Comparison of ENCODE assay signal across 8 cellular contexts in the genomic region with DNA sequence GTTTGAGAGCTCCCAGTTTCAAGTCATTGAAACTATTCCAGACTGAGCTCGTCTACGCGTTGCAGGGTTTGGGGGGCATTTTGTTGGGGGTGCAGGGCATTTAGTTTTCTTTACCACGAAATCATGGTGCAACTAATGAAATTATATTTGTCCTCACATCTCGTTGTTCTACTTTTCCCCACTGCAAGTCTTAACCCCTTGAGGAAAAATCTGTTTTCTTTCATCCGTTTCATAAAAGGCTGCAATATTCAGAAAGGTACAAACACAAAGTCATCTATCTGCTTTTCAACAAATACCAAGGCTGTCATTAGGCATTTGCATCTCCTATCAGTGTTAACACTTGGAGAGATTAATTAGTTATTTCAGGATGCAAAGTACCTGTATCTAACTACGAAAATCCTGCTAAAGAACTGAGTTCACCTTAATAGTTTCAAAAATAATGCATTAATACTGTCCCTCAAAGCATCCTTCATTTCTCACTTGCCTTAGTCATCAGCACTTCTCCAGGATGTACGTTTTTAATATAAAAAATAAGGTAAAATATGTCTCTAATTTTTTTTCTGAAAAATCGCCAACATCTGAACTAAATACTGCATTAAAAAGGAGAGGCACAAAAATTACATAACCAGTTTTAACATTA. TPM values are rescaled to one million over a fixed set of nuclear protein-coding genes. Genes with fewer than 3 reads are reported as not detected.
DNase-seq lines count a peak whose midpoint lies in the region; ATAC-seq and TF ChIP-seq lines count a peak whose summit lies in the region.

No MANE protein-coding gene starts in this region.

- H3K4me3 Mint-ChIP-seq in T-helper 1 cell treated with Interleukin-12 subunit alpha and Interleukin-12 subunit beta and Interleukin-4 antibody, amounts not matched to agents 30 μg/mL and 1 μg/mL, for 36 hours: peak overlapping the region; percentile 99
- H3K4me3 Mint-ChIP-seq in activated T-helper 1 cell treated with anti-CD3 and anti-CD28 coated beads, Interleukin-12 subunit alpha, Interleukin-12 subunit beta, Interleukin-2, Interleukin-4 antibody, amounts not matched to agents 30 ng/mL and 10 ng/mL and 1 ng/mL, durations not matched to agents 14 hours and 24 hours and 36 hours: peak overlapping the region; percentile 98

- ATAC-seq in GM18909 (IDR thresholded peaks at IDR 0.05; ENCODE audit: poor library complexity, unreplicated experiment): no peak

- H3K27ac Mint-ChIP-seq in T-helper 1 cell treated with Interleukin-12 subunit alpha and Interleukin-12 subunit beta and Interleukin-4 antibody, amounts not matched to agents 30 μg/mL and 1 μg/mL, for 36 hours: peak overlapping the region; percentile 100
- peak overlapping the region; percentile 100 for H3K27ac Mint-ChIP-seq in activated T-helper 1 cell treated with anti-CD3 and anti-CD28 coated beads, Interleukin-12 subunit alpha, Interleukin-12 subunit beta, Interleukin-2, Interleukin-4 antibody, amounts not matched to agents 30 ng/mL and 10 ng/mL and 1 ng/mL, durations not matched to agents 14 hours and 24 hours and 36 hours

- no peak for TF ChIP-seq CTCF in GM20000 (IDR thresholded peaks at IDR 0.05; ENCODE audit: extremely low read depth, missing control alignments)

- H3K27me3 Mint-ChIP-seq in T-helper 1 cell treated with Interleukin-12 subunit alpha and Interleukin-12 subunit beta and Interleukin-4 antibody, amounts not matched to agents 30 μg/mL and 1 μg/mL, for 36 hours (ENCODE audit: low read depth): no peaks in the 10 kb centered on the region
- peaks cover 2% of the 10 kb centered on the region for H3K27me3 Mint-ChIP-seq in activated T-helper 1 cell treated with anti-CD3 and anti-CD28 coated beads, Interleukin-12 subunit alpha, Interleukin-12 subunit beta, Interleukin-2, Interleukin-4 antibody, amounts not matched to agents 30 ng/mL and 10 ng/mL and 1 ng/mL, durations not matched to agents 14 hours and 24 hours and 36 hours (ENCODE audit: insufficient read depth)

- DNase-seq in T-helper 1 cell: no peak
- no peak for DNase-seq in activated T-helper 1 cell treated with anti-CD3 and anti-CD28 coated beads, Interleukin-12 subunit alpha, Interleukin-12 subunit beta, Interleukin-2, Interleukin-4 antibody, amounts not matched to agents 30 ng/mL and 10 ng/mL and 1 ng/mL, durations not matched to agents 14 hours and 24 hours and 36 hours (ENCODE audit: low spot score)
- DNase-seq in substantia nigra (lab: John Stamatoyannopoulos, UW): no peak
- no peak for DNase-seq in GM20000 (ENCODE audit: low spot score)
- no peak for DNase-seq in stimulated activated CD4-positive, alpha-beta T cell treated with anti-CD3 and anti-CD28 coated beads, Interleukin-12 subunit alpha, Interleukin-12 subunit beta, amount 100 ng/mL, for 4 hours

- peak overlapping the region; percentile 83 for H3K27ac ChIP-seq in iPS-18a (ENCODE audit: low read length)
- H3K27ac ChIP-seq in substantia nigra (ENCODE audit: low read depth, low read length, poor library complexity, severe bottlenecking): peak overlapping the region; percentile 99

- H3K36me3 ChIP-seq in iPS-18a (ENCODE audit: control insufficient read depth, low read depth, low read length): peaks cover 15% of the 10 kb centered on the region

- no peaks in the 10 kb centered on the region for H3K9me3 ChIP-seq in iPS-18a (ENCODE audit: control insufficient read depth, low read depth, low read length)

- peak overlapping the region; percentile 100 for H3K9ac ChIP-seq in iPS-18a (ENCODE audit: low read length)

- intact Hi-C loops in activated T-helper 1 cell treated with anti-CD3 and anti-CD28 coated beads, Interleukin-12 subunit alpha, Interleukin-12 subunit beta, Interleukin-2, Interleukin-4 antibody, amounts not matched to agents 30 ng/mL and 10 ng/mL and 1 ng/mL, durations not matched to agents 14 hours and 24 hours and 36 hours (cut with micrococcal nuclease): loop anchor here (2.0 kb wide), 1 partner anchor 852 kb away; a partner anchor contains a TSS

- H3K9me3 Mint-ChIP-seq in T-helper 1 cell treated with Interleukin-12 subunit alpha and Interleukin-12 subunit beta and Interleukin-4 antibody, amounts not matched to agents 30 μg/mL and 1 μg/mL, for 36 hours: no peaks in the 10 kb centered on the region
- H3K9me3 Mint-ChIP-seq in activated T-helper 1 cell treated with anti-CD3 and anti-CD28 coated beads, Interleukin-12 subunit alpha, Interleukin-12 subunit beta, Interleukin-2, Interleukin-4 antibody, amounts not matched to agents 30 ng/mL and 10 ng/mL and 1 ng/mL, durations not matched to agents 14 hours and 24 hours and 36 hours: no peaks in the 10 kb centered on the region

- peaks cover 16% of the 10 kb centered on the region for H3K4me1 ChIP-seq in iPS-18a (ENCODE audit: control insufficient read depth, low read depth, low read length)

- peaks cover 9% of the 10 kb centered on the region for H3K36me3 Mint-ChIP-seq in T-helper 1 cell treated with Interleukin-12 subunit alpha and Interleukin-12 subunit beta and Interleukin-4 antibody, amounts not matched to agents 30 μg/mL and 1 μg/mL, for 36 hours (ENCODE audit: low read depth)
- peaks cover 12% of the 10 kb centered on the region for H3K36me3 Mint-ChIP-seq in activated T-helper 1 cell treated with anti-CD3 and anti-CD28 coated beads, Interleukin-12 subunit alpha, Interleukin-12 subunit beta, Interleukin-2, Interleukin-4 antibody, amounts not matched to agents 30 ng/mL and 10 ng/mL and 1 ng/mL, durations not matched to agents 14 hours and 24 hours and 36 hours (ENCODE audit: low read depth)

- peak overlapping the region; percentile 95 for H3K4me3 ChIP-seq in iPS-18a (ENCODE audit: low read length)

- H3K27me3 ChIP-seq in iPS-18a (ENCODE audit: control insufficient read depth, insufficient read depth, low read length): no peaks in the 10 kb centered on the region

- peaks cover 35% of the 10 kb centered on the region for H3K4me1 Mint-ChIP-seq in T-helper 1 cell treated with Interleukin-12 subunit alpha and Interleukin-12 subunit beta and Interleukin-4 antibody, amounts not matched to agents 30 μg/mL and 1 μg/mL, for 36 hours (ENCODE audit: low read depth)
- peaks cover 50% of the 10 kb centered on the region for H3K4me1 Mint-ChIP-seq in activated T-helper 1 cell treated with anti-CD3 and anti-CD28 coated beads, Interleukin-12 subunit alpha, Interleukin-12 subunit beta, Interleukin-2, Interleukin-4 antibody, amounts not matched to agents 30 ng/mL and 10 ng/mL and 1 ng/mL, durations not matched to agents 14 hours and 24 hours and 36 hours (ENCODE audit: low read depth)

RNA-seq across cellular contexts. Expression of a gene that starts 1.9 kb away (rescaled TPM):
- total RNA-seq in activated T-helper 1 cell treated with anti-CD3 and anti-CD28 coated beads, Interleukin-12 subunit alpha, Interleukin-12 subunit beta, Interleukin-2, Interleukin-4 antibody, amounts not matched to agents 30 ng/mL and 10 ng/mL and 1 ng/mL, durations not matched to agents 14 hours and 24 hours and 36 hours: 10.5 and 11.5 TPM in 2 replicates
